9 cellular contexts compared by ENCODE assay signal in the genomic region with DNA sequence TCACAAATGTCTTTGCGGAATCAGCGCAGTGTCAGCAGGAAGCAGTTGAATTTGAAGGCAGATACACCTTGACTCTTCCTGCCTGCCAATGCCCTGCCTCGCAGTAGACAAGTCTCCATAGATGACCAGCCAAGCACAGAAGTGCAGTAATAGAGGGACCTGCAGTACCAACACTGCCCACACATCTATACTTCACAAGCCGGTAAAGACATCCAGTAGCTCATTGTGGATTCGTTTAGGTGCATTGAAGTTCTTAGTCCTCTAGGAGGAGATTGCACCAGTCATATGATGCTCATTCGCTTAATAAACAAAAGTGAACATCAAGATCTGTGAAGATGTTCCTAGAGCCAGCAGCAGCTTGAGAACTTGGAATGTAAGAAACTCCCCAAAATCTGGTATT. TPM values are rescaled to one million over a fixed set of nuclear protein-coding genes. Genes with fewer than 3 reads are reported as not detected.
DNase-seq lines count a peak whose midpoint lies in the region; ATAC-seq, FAIRE-seq and TF ChIP-seq lines count a peak whose summit lies in the region.
"Had no signal": no experiment of that assay in that cellular context is flagged by ENCODE, and none has a peak within 500 bp of the region (broad histone marks: within the 10 kb centered on the region; RNA-seq: fewer than 3 reads in every experiment).

No MANE protein-coding gene starts in this region.

- no peaks in the 10 kb centered on the region for H3K36me3 Mint-ChIP-seq in astrocyte (ENCODE audit: low read depth, unreplicated experiment)

- DNase-seq in EL: peak; percentile 13
- no peak for DNase-seq in astrocyte (ENCODE audit: low read depth)
- DNase-seq in retinal pigment epithelial cell (ENCODE audit: low read depth): no peak
- no peak for DNase-seq in NK-92 treated with Interleukin-12 subunit alpha and Interleukin-12 subunit beta, amount 100 ng/mL, for 24 hours (lab: John Stamatoyannopoulos, UW)
- DNase-seq in tibial nerve (ENCODE audit: low spot score in 2 of 2): no peak
- no peak for DNase-seq in esophagus squamous epithelium (lab: John Stamatoyannopoulos, UW)

- no peak overlapping the region for H3K4me3 Mint-ChIP-seq in astrocyte (ENCODE audit: unreplicated experiment)

- H3K9ac ChIP-seq in astrocyte (ENCODE audit: low read length): no peak overlapping the region

- H3K27me3 Mint-ChIP-seq in astrocyte (ENCODE audit: low read depth, unreplicated experiment): peaks cover 9% of the 10 kb centered on the region

- H3K27me3 ChIP-seq in astrocyte (ENCODE audit: insufficient read depth, low read length) (peaks cover 12% of the 10 kb centered on the region), tibial nerve (peaks cover 0 to 67% of the 10 kb centered on the region in 2 donors), esophagus squamous epithelium (peaks cover 0 to 84% (median 0%) of the 10 kb centered on the region in 4 donors)
- H3K27me3 ChIP-seq: SJSA1 had no signal

- FAIRE-seq in astrocyte (lab: Jason Lieb, UNC): no peak

- intact Hi-C loops in esophagus squamous epithelium (cut with DNase I): no loop called here

- H3K9me3 ChIP-seq in astrocyte (ENCODE audit: insufficient read depth, low read depth, low read length) (no peaks in the 10 kb centered on the region), tibial nerve (no peaks in the 10 kb centered on the region), esophagus squamous epithelium (no peaks in the 10 kb centered on the region)
- H3K9me3 ChIP-seq: SJSA1 had no signal

- TF ChIP-seq POLR2A in tibial nerve (IDR thresholded peaks at IDR 0.05) (no peak), esophagus squamous epithelium (IDR thresholded peaks at IDR 0.05) (no peak)

- no peak overlapping the region for H2AFZ ChIP-seq in astrocyte (ENCODE audit: low read depth, low read length)

- 77 to 86% methylated on average over 6 of the region's 6 CpGs for WGBS in tibial nerve, 2 donors
- WGBS in esophagus squamous epithelium, 2 donors: 82 to 91% methylated on average over 4 to 5 of the region's 6 CpGs

- TF ChIP-seq CTCF in astrocyte (IDR thresholded peaks at IDR 0.05; ENCODE audit: insufficient read depth, low read depth, low read length) (peak; percentile 41), retinal pigment epithelial cell (conservative IDR thresholded peaks at IDR 0.05; ENCODE audit: low read depth, low read length) (peak; percentile 41), tibial nerve (IDR thresholded peaks at IDR 0.05) (peak in 1 of 5 experiments; percentile 8), esophagus squamous epithelium (IDR thresholded peaks at IDR 0.05) (peak in 3 of 6 experiments; percentile 11 to 40 (median 23))

- no peak overlapping the region for H3K4me3 ChIP-seq in astrocyte (ENCODE audit: insufficient read depth, low read depth, low read length)
- H3K4me3 ChIP-seq in retinal pigment epithelial cell (ENCODE audit: low read length): no peak overlapping the region
- no peak overlapping the region for H3K4me3 ChIP-seq in tibial nerve
- H3K4me3 ChIP-seq in esophagus squamous epithelium: no peak overlapping the region
- H3K4me3 ChIP-seq: SJSA1 had no signal

- no peaks in the 10 kb centered on the region for H3K36me3 ChIP-seq in astrocyte (ENCODE audit: insufficient read depth, low read length)
- H3K36me3 ChIP-seq in tibial nerve: no peaks in the 10 kb centered on the region
- H3K36me3 ChIP-seq in esophagus squamous epithelium: no peaks in the 10 kb centered on the region
- H3K36me3 ChIP-seq: SJSA1 had no signal

- no peak overlapping the region for H3K27ac ChIP-seq in astrocyte (ENCODE audit: low read depth, low read length)
- no peak overlapping the region for H3K27ac ChIP-seq in tibial nerve
- no peak overlapping the region for H3K27ac ChIP-seq in esophagus squamous epithelium
- H3K27ac ChIP-seq: SJSA1 had no signal

- no peak for TF ChIP-seq EP300 in tibial nerve (IDR thresholded peaks at IDR 0.05)

- peak; percentile 85 for ATAC-seq in GM19438 (IDR thresholded peaks at IDR 0.05; ENCODE audit: low read depth, unreplicated experiment)
- peak; percentile 92 for ATAC-seq in HG03378 (IDR thresholded peaks at IDR 0.05; ENCODE audit: unreplicated experiment)

- no peaks in the 10 kb centered on the region for H3K9me3 Mint-ChIP-seq in astrocyte (ENCODE audit: unreplicated experiment)

- H4K20me1 ChIP-seq in astrocyte (ENCODE audit: insufficient read depth, low read length): no peaks in the 10 kb centered on the region

- H3K4me1 ChIP-seq in astrocyte (ENCODE audit: insufficient read depth, low read length) (peaks cover 7% of the 10 kb centered on the region), tibial nerve (peaks cover 0 to 9% (median 4%) of the 10 kb centered on the region in 4 donors), esophagus squamous epithelium (peaks cover 0 to 8% (median 3%) of the 10 kb centered on the region in 3 donors)
- H3K4me1 ChIP-seq: SJSA1 had no signal

- no peak overlapping the region for H3K4me2 ChIP-seq in astrocyte (ENCODE audit: low read length)

- H3K27ac Mint-ChIP-seq in astrocyte (ENCODE audit: unreplicated experiment): no peak overlapping the region

- H3K4me1 Mint-ChIP-seq in astrocyte (ENCODE audit: low read depth, unreplicated experiment): no peaks in the 10 kb centered on the region

- H3K79me2 ChIP-seq in astrocyte (ENCODE audit: insufficient read depth, low read length): no peaks in the 10 kb centered on the region

RNA-seq across cellular contexts. Expression of gene IFNA2, which starts 7.1 kb away (rescaled TPM):
- total RNA-seq in astrocyte: not detected in 2 replicates
- total RNA-seq in tibial nerve: not detected
- total RNA-seq in esophagus squamous epithelium: not detected
- total RNA-seq: SJSA1 had no signal

RNA-seq across cellular contexts. Expression of gene IFNA8, which starts 16.6 kb away (rescaled TPM):
- not detected in 2 replicates for total RNA-seq in astrocyte
- not detected for total RNA-seq in tibial nerve
- not detected for total RNA-seq in esophagus squamous epithelium
- total RNA-seq: SJSA1 had no signal

RNA-seq across cellular contexts. Expression of gene IFNA13, which starts 24.4 kb away (rescaled TPM):
- total RNA-seq in astrocyte: not detected in 2 replicates
- total RNA-seq in tibial nerve: not detected
- not detected for total RNA-seq in esophagus squamous epithelium
- total RNA-seq: SJSA1 had no signal

RNA-seq across cellular contexts. Expression of gene IFNA6, which starts 41.6 kb away (rescaled TPM):
- total RNA-seq in astrocyte (not detected in 2 replicates), tibial nerve (not detected), esophagus squamous epithelium (not detected)
- total RNA-seq: SJSA1 had no signal

RNA-seq across cellular contexts. Expression of gene IFNA1, which starts 48.0 kb away (rescaled TPM):
- not detected in 2 replicates for total RNA-seq in astrocyte
- not detected for total RNA-seq in tibial nerve
- total RNA-seq in esophagus squamous epithelium: not detected
- total RNA-seq: SJSA1 had no signal
